26 cellular contexts compared by ENCODE assay signal in the genomic region with DNA sequence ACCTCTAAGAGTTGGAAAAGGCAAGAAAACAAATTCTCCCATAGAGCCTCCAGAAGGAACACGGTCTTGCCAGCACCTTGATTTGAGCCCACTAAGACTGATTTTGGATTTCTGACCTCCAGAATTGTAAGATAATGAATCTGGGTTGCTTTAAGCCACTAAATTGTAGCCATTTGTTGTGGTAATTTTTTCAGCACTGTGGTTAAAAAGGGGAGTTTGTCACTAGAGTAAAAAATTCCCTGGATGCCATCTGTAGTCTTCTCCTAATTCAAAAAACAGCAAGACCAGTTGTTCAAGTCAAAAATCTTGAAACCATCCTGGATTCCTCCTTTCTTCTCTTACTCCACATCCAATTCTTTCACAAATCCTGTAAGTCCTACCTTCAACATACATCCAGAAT. TPM values are rescaled to one million over a fixed set of nuclear protein-coding genes. Genes with fewer than 3 reads are reported as not detected.
A peak's percentile ranks its signal among the peaks of the same experiment; 100 is the strongest.
DNase-seq lines count a peak whose midpoint lies in the region; ATAC-seq, FAIRE-seq and TF ChIP-seq lines count a peak whose summit lies in the region.
"Had no signal": no experiment of that assay in that cellular context is flagged by ENCODE, and none has a peak within 500 bp of the region (broad histone marks: within the 10 kb centered on the region; RNA-seq: fewer than 3 reads in every experiment).

No MANE protein-coding gene starts in this region.

- peak overlapping the region; percentile 8 for H3K27ac Mint-ChIP-seq in activated naive CD4-positive, alpha-beta T cell treated with anti-CD3 and anti-CD28 coated beads, Interleukin-2, amount 50 U/mL, for 24 hours
- no peak overlapping the region for H3K27ac Mint-ChIP-seq in activated naive CD4-positive, alpha-beta T cell treated with anti-CD3 and anti-CD28 coated beads, Interleukin-2, amount 10 ng/mL, durations not matched to agents 7 days and 5 days
- H3K27ac Mint-ChIP-seq: B cell; CD4-positive, alpha-beta T cell; CD8-positive, alpha-beta T cell had no signal

- H3K4me1 Mint-ChIP-seq in activated naive CD4-positive, alpha-beta T cell treated with anti-CD3 and anti-CD28 coated beads, Interleukin-2, amount 50 U/mL, for 24 hours, result no peaks in the 10 kb centered on the region
- no peaks in the 10 kb centered on the region for H3K4me1 Mint-ChIP-seq in activated naive CD4-positive, alpha-beta T cell treated with anti-CD3 and anti-CD28 coated beads, Interleukin-2, amount 10 ng/mL, durations not matched to agents 7 days and 5 days

- no peaks in the 10 kb centered on the region for H3K9me3 Mint-ChIP-seq in activated naive CD4-positive, alpha-beta T cell treated with anti-CD3 and anti-CD28 coated beads, Interleukin-2, amount 50 U/mL, for 24 hours
- no peaks in the 10 kb centered on the region for H3K9me3 Mint-ChIP-seq in activated naive CD4-positive, alpha-beta T cell treated with anti-CD3 and anti-CD28 coated beads, Interleukin-2, amount 10 ng/mL, durations not matched to agents 7 days and 5 days
- H3K9me3 Mint-ChIP-seq: CD4-positive, alpha-beta T cell; CD8-positive, alpha-beta T cell had no signal

- H3K27me3 Mint-ChIP-seq in activated naive CD4-positive, alpha-beta T cell treated with anti-CD3 and anti-CD28 coated beads, Interleukin-2, amount 50 U/mL, for 24 hours, result peaks cover 30% of the 10 kb centered on the region
- H3K27me3 Mint-ChIP-seq in activated naive CD4-positive, alpha-beta T cell treated with anti-CD3 and anti-CD28 coated beads, Interleukin-2, amount 10 ng/mL, durations not matched to agents 7 days and 5 days, result peaks cover 46% of the 10 kb centered on the region

- no peak overlapping the region for H3K4me3 Mint-ChIP-seq in activated naive CD4-positive, alpha-beta T cell treated with anti-CD3 and anti-CD28 coated beads, Interleukin-2, amount 50 U/mL, for 24 hours
- H3K4me3 Mint-ChIP-seq in activated naive CD4-positive, alpha-beta T cell treated with anti-CD3 and anti-CD28 coated beads, Interleukin-2, amount 10 ng/mL, durations not matched to agents 7 days and 5 days, result no peak overlapping the region
- H3K4me3 Mint-ChIP-seq: B cell; CD4-positive, alpha-beta T cell; CD8-positive, alpha-beta T cell had no signal

- 81 to 94% (median 91%) methylated on average over 1 of the region's 1 CpG for whole genome bisulfite sequencing in heart left ventricle, 4 donors
- 4% methylated on average over 1 of the region's 1 CpG for WGBS in GM12878 (ENCODE audit: insufficient coverage, insufficient replicate concordance, low lambda C conversion rate, missing lambda C conversion rate)

- H3K27ac ChIP-seq in heart left ventricle (peak overlapping the region in 7 of 12 donors; percentile 31 to 82 (median 56)), GM12878 (ENCODE audit: control insufficient read depth, insufficient read depth) (no peak overlapping the region)
- H3K27ac ChIP-seq: 22Rv1; A549; BLaER1 treated with 17β-estradiol and CSF1 and Interleukin-3, amounts not matched to agents 10 nM and 100 nM; C4-2B had no signal

- RAD21 ChIA-PET in GM12878 (lab: Charles Lee; ENCODE audit: unreplicated experiment), result interaction anchor here (1.3 to 12.2 kb wide), 3 partner anchors 20 to 143 kb away, joined by 3 to 204 read pairs (median 3); a partner anchor contains a TSS

- no peak overlapping the region for H2AFZ ChIP-seq in GM12878 (ENCODE audit: control insufficient read depth, low read depth, low read length)

- peak; percentile 66 for FAIRE-seq in GM12892 (lab: Jason Lieb, UNC)
- no peak for FAIRE-seq in GM12878 (lab: Jason Lieb, UNC)
- FAIRE-seq: A549, D721Med, GM12891, GM18507 had no signal

- H3K27me3 ChIP-seq in heart left ventricle, result no peaks in the 10 kb centered on the region
- no peaks in the 10 kb centered on the region for H3K27me3 ChIP-seq in GM12878 (replicated peaks in 1 of 2; ENCODE audit: control insufficient read depth in 2 of 2, insufficient read depth in 2 of 2, low read length in 1 of 2)
- H3K27me3 ChIP-seq: BLaER1 treated with 17β-estradiol and CSF1 and Interleukin-3, amounts not matched to agents 10 nM and 100 nM had no signal

- TF ChIP-seq CTCF in heart left ventricle (IDR thresholded peaks at IDR 0.05) (no peak), GM12878 (IDR thresholded peaks at IDR 0.05 in 2 of 3, conservative IDR thresholded peaks at IDR 0.05 in 1 of 3; ENCODE audit: control insufficient read depth in 2 of 3, extremely low read depth in 1 of 3, insufficient read depth in 1 of 3, low read depth in 3 of 3, low read length in 3 of 3) (no peak)

- intact Hi-C loops in heart left ventricle (cut with DNase I) (loop anchor here in 4 of 10 donors (5.0 kb wide), 1 partner anchor 39 kb away; a partner anchor contains a TSS), Right ventricle myocardium superior (cut with DNase I) (no loop called here), GM12878 (cut with micrococcal nuclease; ENCODE audit: unreplicated experiment) (no loop called here)

- no peaks in the 10 kb centered on the region for H4K20me1 ChIP-seq in GM12878 (ENCODE audit: control insufficient read depth, insufficient read depth)
- H4K20me1 ChIP-seq: BLaER1 treated with 17β-estradiol and CSF1 and Interleukin-3, amounts not matched to agents 10 nM and 100 nM had no signal

- CTCF ChIA-PET in activated naive CD4-positive, alpha-beta T cell treated with anti-CD3 and anti-CD28 coated beads, Interleukin-2, amount 10 ng/mL, durations not matched to agents 7 days and 5 days (lab: Charles Lee), result no interaction called here
- CTCF ChIA-PET in GM12878 (lab: Yijun Ruan, JAX), result interaction anchor here (1.0 to 10.1 kb wide), 3 partner anchors 34 to 216 kb away, joined by 3 to 88 read pairs (median 3); a partner anchor contains a TSS

- BruUV-seq in GM12878 (replicated peaks; lab: Mats Ljungman, UMichigan), result no TSS peak

- POLR2A ChIA-PET in GM12878 (lab: Charles Lee), result interaction anchor here (0.6 to 1.7 kb wide), 3 partner anchors 17 to 37 kb away, joined by 3 to 7 read pairs (median 5); no protein-coding TSS in a partner anchor

- no peak for DNase-seq in activated naive CD4-positive, alpha-beta T cell treated with anti-CD3 and anti-CD28 coated beads, Interleukin-2, amount 10 ng/mL, durations not matched to agents 7 days and 5 days
- no peak for DNase-seq in heart left ventricle
- no peak for DNase-seq in Right ventricle myocardium superior
- no peak for DNase-seq in GM12892 (ENCODE audit: insufficient read length)
- DNase-seq in GM12878 (ENCODE audit: low read depth, low spot score), result no peak
- DNase-seq in activated CD8-positive, alpha-beta memory T cell treated with anti-CD3 and anti-CD28 coated beads for 24 hours, result no peak
- no peak for DNase-seq in cerebellar nuclear complex (lab: John Stamatoyannopoulos, UW)
- DNase-seq: AML-193; Caco-2; Calu3; CD4-positive, alpha-beta T cell; CD8-positive, alpha-beta T cell; DMS79; DND-41; EL; GDM1 had no signal

- H3K9me3 ChIP-seq in heart left ventricle (no peaks in the 10 kb centered on the region), GM12878 (replicated peaks; ENCODE audit: control insufficient read depth, insufficient read depth, low read length) (no peaks in the 10 kb centered on the region)
- H3K9me3 ChIP-seq: A549; BLaER1 treated with 17β-estradiol and CSF1 and Interleukin-3, amounts not matched to agents 10 nM and 100 nM; Caco-2 had no signal

- H3K4me1 ChIP-seq in heart left ventricle, result peaks cover 0 to 67% (median 14%) of the 10 kb centered on the region in 12 donors
- H3K4me1 ChIP-seq in GM12878 (ENCODE audit: control insufficient read depth, insufficient read depth, low read length), result peaks cover 33% of the 10 kb centered on the region
- H3K4me1 ChIP-seq: A549, Caco-2 had no signal

- H3K79me2 ChIP-seq in GM12878 (ENCODE audit: control insufficient read depth, insufficient read depth, low read length), result peaks cover 28% of the 10 kb centered on the region

- no peaks in the 10 kb centered on the region for H3K36me3 ChIP-seq in heart left ventricle
- no peaks in the 10 kb centered on the region for H3K36me3 ChIP-seq in GM12878 (ENCODE audit: control insufficient read depth in 2 of 2, insufficient read depth in 2 of 2, low read length in 1 of 2)
- H3K36me3 ChIP-seq: BLaER1 treated with 17β-estradiol and CSF1 and Interleukin-3, amounts not matched to agents 10 nM and 100 nM had no signal

- TF ChIP-seq EP300 in GM12878 (IDR thresholded peaks at IDR 0.05; ENCODE audit: borderline replicate concordance in 1 of 2, control insufficient read depth in 1 of 2, low read depth in 2 of 2, low read length in 2 of 2), result 0 out of 4 replicates have a peak, but pooled peaks of 1 of the 2 experiments have one; percentile 18

- no peak for TF ChIP-seq RAD21 in GM12878 (IDR thresholded peaks at IDR 0.05; ENCODE audit: insufficient read depth, low read depth, low read length)

- no peak for TF ChIP-seq POLR2A in heart left ventricle (IDR thresholded peaks at IDR 0.05)
- no peak for TF ChIP-seq POLR2A in GM12892 (IDR thresholded peaks at IDR 0.05; ENCODE audit: low read depth, low read length)
- no peak for TF ChIP-seq POLR2A in GM12878 (IDR thresholded peaks at IDR 0.05; ENCODE audit: low read depth, low read length)

- SMC1A ChIA-PET in GM12878 (lab: Charles Lee; ENCODE audit: uncharacterized antibody, unreplicated experiment), result interaction anchor here (0.8 to 27.7 kb wide), 5 partner anchors 9 to 39 kb away, joined by 3 to 394 read pairs (median 4); a partner anchor contains a TSS

- in situ Hi-C loops in GM12878 (cut with MboI), result no loop called here

- no peaks in the 10 kb centered on the region for H3K36me3 Mint-ChIP-seq in activated naive CD4-positive, alpha-beta T cell treated with anti-CD3 and anti-CD28 coated beads, Interleukin-2, amount 50 U/mL, for 24 hours
- no peaks in the 10 kb centered on the region for H3K36me3 Mint-ChIP-seq in activated naive CD4-positive, alpha-beta T cell treated with anti-CD3 and anti-CD28 coated beads, Interleukin-2, amount 10 ng/mL, durations not matched to agents 7 days and 5 days
- H3K36me3 Mint-ChIP-seq: CD8-positive, alpha-beta T cell had no signal

- peak overlapping the region; percentile 26; the same call in 1 of the 2 replicates for H3K4me2 ChIP-seq in GM12878 (ENCODE audit: control insufficient read depth, insufficient read depth)
- H3K4me2 ChIP-seq: A549; BLaER1 treated with 17β-estradiol and CSF1 and Interleukin-3, amounts not matched to agents 10 nM and 100 nM had no signal

- no peak overlapping the region for H3K4me3 ChIP-seq in heart left ventricle
- H3K4me3 ChIP-seq in GM12878, result no peak overlapping the region
- H3K4me3 ChIP-seq: A549; BLaER1 treated with 17β-estradiol and CSF1 and Interleukin-3, amounts not matched to agents 10 nM and 100 nM had no signal

- ATAC-seq in heart left ventricle (no peak), Right ventricle myocardium superior (ENCODE audit: poor library complexity) (no peak), GM12878 (no peak)
- ATAC-seq: A549; CD8-positive, alpha-beta T cell had no signal

- H3K9ac ChIP-seq in GM12878 (ENCODE audit: control insufficient read depth, insufficient read depth, low read length), result no peak overlapping the region
- H3K9ac ChIP-seq: BLaER1 treated with 17β-estradiol and CSF1 and Interleukin-3, amounts not matched to agents 10 nM and 100 nM had no signal

RNA-seq across cellular contexts. Expression of a gene that starts 39.6 kb away (rescaled TPM):
- total RNA-seq in heart left ventricle (1 to 10 TPM; 1.9 to 4.8 (median 3.4) TPM), Right ventricle myocardium superior (2.1 TPM), GM12878 (2014; rRNA removed) (19.7 and 20.3 TPM in 2 replicates), GM12878 (2014; rRNA removed; fragmentation: Illumina TruSeq; extraction: Trizol) (10.8 and 11.9 TPM in 2 replicates), GM12878 (2021) (21.0 and 21.7 TPM in 2 replicates)
- polyA plus RNA-seq in heart left ventricle (1 to 10 TPM in 1 of 2 donors, under 1 TPM in 1; 0.72 to 3.8 TPM), GM12878 (2011; rRNA removed) (3.2 and 7.3 TPM in 2 replicates), GM12878 (2014; fragmentation: Illumina TruSeq; extraction: Trizol) (4.9 and 11.8 TPM in 2 replicates), GM12878 (2014; fragmentation: Nextera tagmentation; extraction: Ambion mirVana) (under 1 TPM; 0.10 to 0.15 TPM), GM12878 (2014; rRNA removed) (15.4 and 18.7 TPM in 2 replicates), GM12878 (2016; fragmentation: Nextera tagmentation; extraction: Ambion mirVana) (1 to 10 TPM; 3.1 to 3.7 TPM)
- 6.6 TPM for polyA plus RNA-seq in GM12892 (2012; ENCODE audit: missing spikeins)
- 53.8 and 54.8 TPM in 2 replicates for total RNA-seq in GM12878 (2013; cell fraction: nucleolus; rRNA removed)
- 1.5 TPM for polyA plus RNA-seq in GM12878 (2011; ENCODE audit: low read depth)
- polyA plus RNA-seq in GM12878 (2011; cell fraction: cytosol; rRNA removed), result 7.9 and 9.5 TPM in 2 replicates
- polyA plus RNA-seq in GM12878 (2011; cell fraction: nucleus; rRNA removed), result 18.4 and 19.2 TPM in 2 replicates
- polyA plus RNA-seq in GM12878 (2012), result 4.3 and 4.8 TPM in 2 replicates
- polyA minus RNA-seq in GM12878 (2011; rRNA and poly(A)+ RNA removed), result 5.3 and 9.1 TPM in 2 replicates
- 3.5 and 5.5 TPM in 2 replicates for polyA minus RNA-seq in GM12878 (2011; cell fraction: cytosol; rRNA and poly(A)+ RNA removed)
- polyA minus RNA-seq in GM12878 (2011; cell fraction: nucleus; rRNA and poly(A)+ RNA removed), result 8.6 and 15.8 TPM in 2 replicates
- polyA plus RNA-seq: BJ had no signal
